Comparison of ENCODE assay signal across 24 cellular contexts in genomic region chr19:7268737-7269098, GRCh38.
"Had no signal": no experiment of that assay in that cellular context is flagged by ENCODE, and none has a peak within 500 bp of the region (broad histone marks: within the 10 kb centered on the region; RNA-seq: fewer than 3 reads in every experiment).

No MANE protein-coding gene starts in this region.

- H2AFZ ChIP-seq: hepatocyte had no signal

- ATAC-seq: activated naive CD4-positive, alpha-beta T cell treated with anti-CD3 and anti-CD28 coated beads, Interleukin-2, amount 50 U/mL, for 72 hours; natural killer cell treated with Interleukin-12 subunit alpha and Interleukin-12 subunit beta and Interleukin-15 and Interleukin-18, amount 100 ng/mL, for 72 hours; stimulated activated memory B cell treated with anti-CD40 and anti-IgM and Interleukin-4, amounts not matched to agents 10 μg/mL and 1 μg/mL and 100 μg/mL, for 72 hours had no signal

- H3K9me3 ChIP-seq: esophagus muscularis mucosa, left ventricle myocardium inferior, stomach, upper lobe of left lung had no signal

- H3K4me3 ChIP-seq: esophagus muscularis mucosa, hepatocyte, left ventricle myocardium inferior, stomach, upper lobe of left lung had no signal

- DNase-seq: activated CD4-positive, alpha-beta T cell treated with anti-CD3 and anti-CD28 coated beads for 1 hour; activated CD4-positive, alpha-beta T cell treated with anti-CD3 and anti-CD28 coated beads, Interleukin-2, amount 50 U/mL, for 1 hour; activated gamma-delta T cell treated with Interleukin-2 at 50 U/mL for 16 hours; activated T-cell treated with anti-CD3 and anti-CD28 coated beads, Interleukin-2, amount 50 U/mL, for 1 hour; brain microvascular endothelial cell; glutamatergic neuron; immature natural killer cell; kidney glomerular epithelial cell; left ventricle myocardium inferior; midbrain; occipital lobe; stimulated activated CD4-positive, alpha-beta T cell treated with anti-CD3 and anti-CD28 coated beads, Interleukin-2, amount 100 ng/mL, for 24 hours; stomach had no signal

- H3K27me3 ChIP-seq: brain microvascular endothelial cell, esophagus muscularis mucosa, hepatocyte, stomach, upper lobe of left lung had no signal

- H3K27ac Mint-ChIP-seq: activated naive CD4-positive, alpha-beta T cell treated with anti-CD3 and anti-CD28 coated beads, Interleukin-2, amount 50 U/mL, for 72 hours; stimulated activated memory B cell treated with anti-CD40 and anti-IgM and Interleukin-4, amounts not matched to agents 10 μg/mL and 1 μg/mL and 100 μg/mL, for 72 hours had no signal

- H3K36me3 Mint-ChIP-seq: activated naive CD4-positive, alpha-beta T cell treated with anti-CD3 and anti-CD28 coated beads, Interleukin-2, amount 50 U/mL, for 72 hours; immature natural killer cell; natural killer cell treated with Interleukin-12 subunit alpha and Interleukin-12 subunit beta and Interleukin-15 and Interleukin-18, amount 100 ng/mL, for 72 hours had no signal

- H3K9me3 Mint-ChIP-seq: activated naive CD4-positive, alpha-beta T cell treated with anti-CD3 and anti-CD28 coated beads, Interleukin-2, amount 50 U/mL, for 72 hours; central memory CD8-positive, alpha-beta T cell; immature natural killer cell; natural killer cell treated with Interleukin-12 subunit alpha and Interleukin-12 subunit beta and Interleukin-15 and Interleukin-18, amount 100 ng/mL, for 72 hours; stimulated activated memory B cell treated with anti-CD40 and anti-IgM and Interleukin-4, amounts not matched to agents 10 μg/mL and 1 μg/mL and 100 μg/mL, for 72 hours had no signal

- H3K36me3 ChIP-seq: brain microvascular endothelial cell had no signal

- H3K27ac ChIP-seq: brain microvascular endothelial cell, esophagus muscularis mucosa, hepatocyte, left ventricle myocardium inferior, stomach, VCaP had no signal

- FAIRE-seq: colon, frontal cortex, small intestine had no signal

- H3K4me3 Mint-ChIP-seq: central memory CD8-positive, alpha-beta T cell; immature natural killer cell; natural killer cell treated with Interleukin-12 subunit alpha and Interleukin-12 subunit beta and Interleukin-15 and Interleukin-18, amount 100 ng/mL, for 72 hours; stimulated activated memory B cell treated with anti-CD40 and anti-IgM and Interleukin-4, amounts not matched to agents 10 μg/mL and 1 μg/mL and 100 μg/mL, for 72 hours had no signal

- H3K4me1 Mint-ChIP-seq: central memory CD8-positive, alpha-beta T cell had no signal
